8 cellular contexts compared by ENCODE assay signal in the genomic region with DNA sequence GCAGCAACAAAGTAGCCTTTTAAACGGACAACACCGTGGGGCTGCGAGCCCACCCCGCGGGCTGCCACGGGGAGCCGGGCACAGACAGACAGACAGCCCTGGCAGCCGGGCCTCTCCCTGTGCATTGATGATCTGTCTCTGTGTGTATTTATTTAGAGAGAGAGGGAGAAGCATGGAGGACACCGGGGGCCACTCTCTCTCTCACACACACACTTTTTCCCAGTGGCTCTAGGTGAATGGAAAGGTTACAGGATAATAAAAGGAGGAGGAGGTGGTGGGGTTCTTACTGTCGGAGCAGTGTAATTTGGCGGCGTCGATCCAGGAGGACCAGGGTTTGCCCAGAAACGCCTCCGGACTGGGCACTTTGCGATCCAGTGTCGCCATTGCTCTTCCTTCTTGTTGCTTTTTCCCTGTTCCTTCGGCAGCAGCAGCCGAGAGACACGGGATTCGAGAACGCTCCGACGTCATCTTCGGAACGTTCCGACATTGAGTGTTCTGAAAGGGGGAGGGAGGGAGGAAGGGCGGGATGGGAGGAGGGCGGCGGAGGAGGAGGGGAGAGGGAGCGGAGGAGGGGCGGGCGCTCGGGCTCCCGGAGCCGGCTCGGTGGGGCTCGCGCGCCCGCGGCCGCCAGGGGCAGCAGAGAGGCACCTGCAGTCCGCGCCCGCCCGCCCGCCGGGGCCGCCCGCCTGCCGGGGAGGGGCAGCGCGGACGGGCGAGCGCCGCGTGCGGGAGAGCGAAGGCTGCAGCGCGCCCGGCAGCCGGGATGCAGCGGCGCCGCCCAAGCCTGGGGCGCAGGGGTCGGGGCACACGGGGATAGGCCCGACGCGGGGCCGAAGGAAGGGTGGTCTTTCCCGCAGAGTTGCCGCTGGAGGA. TPM values are rescaled to one million over a fixed set of nuclear protein-coding genes. Genes with fewer than 3 reads are reported as not detected.
A peak's percentile ranks its signal among the peaks of the same experiment; 100 is the strongest.
DNase-seq lines count a peak whose midpoint lies in the region; ATAC-seq and TF ChIP-seq lines count a peak whose summit lies in the region.

A gene with protein sequence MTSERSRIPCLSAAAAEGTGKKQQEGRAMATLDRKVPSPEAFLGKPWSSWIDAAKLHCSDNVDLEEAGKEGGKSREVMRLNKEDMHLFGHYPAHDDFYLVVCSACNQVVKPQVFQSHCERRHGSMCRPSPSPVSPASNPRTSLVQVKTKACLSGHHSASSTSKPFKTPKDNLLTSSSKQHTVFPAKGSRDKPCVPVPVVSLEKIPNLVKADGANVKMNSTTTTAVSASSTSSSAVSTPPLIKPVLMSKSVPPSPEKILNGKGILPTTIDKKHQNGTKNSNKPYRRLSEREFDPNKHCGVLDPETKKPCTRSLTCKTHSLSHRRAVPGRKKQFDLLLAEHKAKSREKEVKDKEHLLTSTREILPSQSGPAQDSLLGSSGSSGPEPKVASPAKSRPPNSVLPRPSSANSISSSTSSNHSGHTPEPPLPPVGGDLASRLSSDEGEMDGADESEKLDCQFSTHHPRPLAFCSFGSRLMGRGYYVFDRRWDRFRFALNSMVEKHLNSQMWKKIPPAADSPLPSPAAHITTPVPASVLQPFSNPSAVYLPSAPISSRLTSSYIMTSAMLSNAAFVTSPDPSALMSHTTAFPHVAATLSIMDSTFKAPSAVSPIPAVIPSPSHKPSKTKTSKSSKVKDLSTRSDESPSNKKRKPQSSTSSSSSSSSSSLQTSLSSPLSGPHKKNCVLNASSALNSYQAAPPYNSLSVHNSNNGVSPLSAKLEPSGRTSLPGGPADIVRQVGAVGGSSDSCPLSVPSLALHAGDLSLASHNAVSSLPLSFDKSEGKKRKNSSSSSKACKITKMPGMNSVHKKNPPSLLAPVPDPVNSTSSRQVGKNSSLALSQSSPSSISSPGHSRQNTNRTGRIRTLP (minus strand): TSS at position 509 of the 873 bp plus-strand sequence. CDS start 41 bp downstream, at position 468.

- H3K9me3 ChIP-seq in CD4-positive, alpha-beta T cell (ENCODE audit: control insufficient read depth, low read length): no peaks in the 10 kb centered on the region
- H3K9me3 ChIP-seq in PC-9 (ENCODE audit: insufficient read depth, low read depth) (no peaks in the 10 kb centered on the region), esophagus (ENCODE audit: control insufficient read depth in 2 of 2, insufficient read depth in 1 of 2, low read depth in 1 of 2, low read length in 1 of 2) (no peaks in the 10 kb centered on the region), mucosa of rectum (ENCODE audit: control insufficient read depth in 2 of 2, low read length in 2 of 2) (no peaks in the 10 kb centered on the region)

- ATAC-seq in CD4-positive, alpha-beta T cell (ENCODE audit: poor library complexity): peak; percentile 90
- ATAC-seq in GM21515 (IDR thresholded peaks at IDR 0.05; ENCODE audit: unreplicated experiment): peak; percentile 96

- H3K9me3 Mint-ChIP-seq in CD4-positive, alpha-beta T cell: no peaks in the 10 kb centered on the region

- peak within 1 kb of the TSS; percentile 98 for H3K4me2 ChIP-seq in PC-9

- peak; percentile 83 to 94 (median 89) for DNase-seq in CD4-positive, alpha-beta T cell
- DNase-seq in KG1 (lab: John Stamatoyannopoulos, UW) (peak; percentile 8), PC-9 (peak; percentile 86 to 94)
- DNase-seq in activated T-cell treated with anti-CD3 and anti-CD28 coated beads, Interleukin-2, amount 50 U/mL, for 1 hour: peak; percentile 94
- peak; percentile 88 for DNase-seq in stimulated activated CD8-positive, alpha-beta memory T cell treated with anti-CD3 and anti-CD28 coated beads, Interleukin-4, amount 100 ng/mL, for 24 hours (ENCODE audit: low read depth)

- intact Hi-C loops in CD4-positive, alpha-beta T cell (cut with DNase I, micrococcal nuclease): loop anchor here (1.0 to 10.0 kb wide), 16 partner anchors 27 to 408 kb away; a partner anchor contains a TSS
- intact Hi-C loops in PC-9 (cut with micrococcal nuclease; ENCODE audit: unreplicated experiment): loop anchor here (1.0 to 10.0 kb wide), 7 partner anchors 46 to 278 kb away; no protein-coding TSS in a partner anchor

- H3K4me1 ChIP-seq in PC-9 (replicated peaks; ENCODE audit: insufficient read depth) (peaks cover 24% of the 10 kb centered on the region), esophagus (ENCODE audit: control insufficient read depth in 2 of 2, insufficient read depth in 2 of 2, low read length in 1 of 2) (peaks cover 0 to 4% of the 10 kb centered on the region in 2 donors), mucosa of rectum (ENCODE audit: control insufficient read depth in 2 of 2, insufficient read depth in 2 of 2, low read length in 2 of 2) (peaks cover 19 to 34% of the 10 kb centered on the region in 2 donors)

- H3K27me3 Mint-ChIP-seq in CD4-positive, alpha-beta T cell: no peaks in the 10 kb centered on the region

- H3K36me3 Mint-ChIP-seq in CD4-positive, alpha-beta T cell (ENCODE audit: low read depth): peaks cover 21% of the 10 kb centered on the region

- H3K36me3 ChIP-seq in PC-9 (ENCODE audit: low read depth) (no peaks in the 10 kb centered on the region), esophagus (ENCODE audit: control insufficient read depth in 2 of 2, insufficient read depth in 2 of 2, low read length in 1 of 2) (no peaks in the 10 kb centered on the region), mucosa of rectum (ENCODE audit: control insufficient read depth in 2 of 2, insufficient read depth in 2 of 2, low read length in 2 of 2) (no peaks in the 10 kb centered on the region)

- peak within 1 kb of the TSS; percentile 99 for H3K4me3 Mint-ChIP-seq in CD4-positive, alpha-beta T cell

- 0 to 1% methylated on average over 66 to 77 of the region's 77 CpGs for WGBS in esophagus, 2 donors

- peaks cover 13% of the 10 kb centered on the region; the same call in 1 of the 2 replicates for H3K79me2 ChIP-seq in PC-9 (ENCODE audit: low read depth)

- peak within 1 kb of the TSS; percentile 98 for H3K27ac Mint-ChIP-seq in CD4-positive, alpha-beta T cell

- H3K9ac ChIP-seq in mucosa of rectum (ENCODE audit: low read depth in 1 of 2, low read length in 2 of 2): peak within 1 kb of the TSS; percentile 89 to 94

- H3K27me3 ChIP-seq in CD4-positive, alpha-beta T cell (ENCODE audit: control insufficient read depth, insufficient read depth, low read length): no peaks in the 10 kb centered on the region
- H3K27me3 ChIP-seq in PC-9 (ENCODE audit: insufficient read depth, low read depth) (no peaks in the 10 kb centered on the region), esophagus (ENCODE audit: control insufficient read depth in 1 of 2, insufficient read depth in 2 of 2, low read length in 2 of 2) (no peaks in the 10 kb centered on the region), mucosa of rectum (ENCODE audit: control insufficient read depth in 2 of 2, insufficient read depth in 2 of 2, low read length in 2 of 2) (no peaks in the 10 kb centered on the region)

- H3F3A ChIP-seq in PC-9 (ENCODE audit: insufficient read depth, low read depth): 0 out of 2 replicates have a peak, but pooled peaks cover 8% of the 10 kb centered on the region

- H3K9me2 ChIP-seq in PC-9 (ENCODE audit: insufficient read depth): no peaks in the 10 kb centered on the region

- H3K27ac ChIP-seq in CD4-positive, alpha-beta T cell (ENCODE audit: low read depth, low read length): peak within 1 kb of the TSS; percentile 55
- H3K27ac ChIP-seq in PC-9: peak within 1 kb of the TSS; percentile 69
- peak within 1 kb of the TSS; percentile 82 to 86 for H3K27ac ChIP-seq in esophagus (ENCODE audit: low read depth in 2 of 2, low read length in 1 of 2)
- H3K27ac ChIP-seq in mucosa of rectum (ENCODE audit: low read depth in 2 of 2, low read length in 2 of 2): peak within 1 kb of the TSS; percentile 78 to 83

- TSS peak; percentile 75 for BruUV-seq in PC-9 (replicated peaks; lab: Mats Ljungman, UMichigan)

- H3K4me1 Mint-ChIP-seq in CD4-positive, alpha-beta T cell (ENCODE audit: low read depth): peaks cover 81% of the 10 kb centered on the region

- TF ChIP-seq CTCF in CD4-positive, alpha-beta T cell (IDR thresholded peaks at IDR 0.05): peak; percentile 12
- TF ChIP-seq CTCF in PC-9 (conservative IDR thresholded peaks at IDR 0.05): peak; percentile 38

- H3K4me3 ChIP-seq in PC-9 (peak within 1 kb of the TSS; percentile 96), esophagus (ENCODE audit: low read depth in 1 of 2, low read length in 2 of 2) (peak within 1 kb of the TSS; percentile 76 to 77), mucosa of rectum (ENCODE audit: low read length in 2 of 2) (peak within 1 kb of the TSS; percentile 95 to 96)

- H2AFZ ChIP-seq in PC-9: peak within 1 kb of the TSS; percentile 89

- H4K20me1 ChIP-seq in PC-9 (ENCODE audit: insufficient read depth): no peaks in the 10 kb centered on the region

- CTCF ChIA-PET in CD4-positive, alpha-beta T cell (lab: Charles Lee): interaction anchor here (0.6 to 1.7 kb wide), 17 partner anchors 9 to 236 kb away, joined by 3 to 7 read pairs (median 3); a partner anchor contains a TSS
- CTCF ChIA-PET in PC-9 (lab: Charles Lee): interaction anchor here (0.7 to 1.9 kb wide), 3 partner anchors 106 to 116 kb away, joined by 3 to 4 read pairs (median 4); no protein-coding TSS in a partner anchor

- POLR2A ChIA-PET in CD4-positive, alpha-beta T cell (lab: Charles Lee): interaction anchor here (0.7 to 3.5 kb wide), 15 partner anchors 9 to 219 kb away, joined by 3 to 25 read pairs (median 7); no protein-coding TSS in a partner anchor
- POLR2A ChIA-PET in PC-9 (lab: Charles Lee; ENCODE audit: unreplicated experiment): interaction anchor here (0.5 to 0.6 kb wide), 2 partner anchors 15 to 45 kb away, joined by 3 read pairs; no protein-coding TSS in a partner anchor

RNA-seq across cellular contexts. Expression of the gene that starts here (rescaled TPM):
- total RNA-seq in CD4-positive, alpha-beta T cell: 10 to 100 TPM; 27.3 to 29.2 TPM
- 10.8 and 14.6 TPM in 2 replicates for total RNA-seq in PC-9 (2021)
- polyA plus RNA-seq in esophagus: 1 to 10 TPM; 4.0 to 4.8 TPM

Comparison
In these comparisons a context has a peak if more than half of its experiments do, and no peak if none do; other contexts are left out.
1. Peak in every context shown above with its lines: DNase-seq, ATAC-seq, H3K4me3 ChIP-seq and H3K27ac ChIP-seq.
2. DNase-seq: peak in every context shown above with its lines; median percentile 94 in activated T-cell treated with anti-CD3 and anti-CD28 coated beads, Interleukin-2, amount 50 U/mL, for 1 hour; 90 in PC-9; 89 in CD4-positive, alpha-beta T cell; 88 in stimulated activated CD8-positive, alpha-beta memory T cell treated with anti-CD3 and anti-CD28 coated beads, Interleukin-4, amount 100 ng/mL, for 24 hours; 8 in KG1.